In genomic region chr20:8250539-8251200, GRCh38 we compare ENCODE assay signal across 1 cellular context.
TF ChIP-seq lines count a peak whose summit lies in the region.

No MANE protein-coding gene starts in this region.

TF ChIP-seq in HepG2, 621 proteins besides CTCF, POLR2A, EP300 and RAD21 (continued from another document and continues in another):
- peak; percentile 24 for TF ChIP-seq ZBTB43 (CRISPR knock-in tag; conservative IDR thresholded peaks at IDR 0.05)
- no peak for TF ChIP-seq ETV6 (CRISPR knock-in tag; conservative IDR thresholded peaks at IDR 0.05)
- TF ChIP-seq SCMH1 (CRISPR knock-in tag; IDR thresholded peaks at IDR 0.05; ENCODE audit: borderline replicate concordance): no peak
- TF ChIP-seq XBP1 (CRISPR knock-in tag; IDR thresholded peaks at IDR 0.05): no peak
- TF ChIP-seq ZNF7 (CRISPR knock-in tag; IDR thresholded peaks at IDR 0.05): no peak; the same call in 1 of the 2 replicates
- TF ChIP-seq GFI1 (CRISPR knock-in tag; IDR thresholded peaks at IDR 0.05; ENCODE audit: borderline replicate concordance): peak; percentile 82
- peak; percentile 60; the same call in 1 of the 2 replicates for TF ChIP-seq ZNF607 (CRISPR knock-in tag; IDR thresholded peaks at IDR 0.05; ENCODE audit: borderline replicate concordance)
- 0 out of 2 replicates have a peak, but pooled peaks have one; percentile 21 for TF ChIP-seq TOPORS (CRISPR knock-in tag; IDR thresholded peaks at IDR 0.05)
- TF ChIP-seq ZNF749 (CRISPR knock-in tag; IDR thresholded peaks at IDR 0.05; ENCODE audit: borderline replicate concordance): no peak; the same call in 1 of the 2 replicates
- 0 out of 2 replicates have a peak, but pooled peaks have one; percentile 50 for TF ChIP-seq ZNF770 (CRISPR knock-in tag; IDR thresholded peaks at IDR 0.05)
- no peak; the same call in 1 of the 2 replicates for TF ChIP-seq GMEB2 (CRISPR knock-in tag; IDR thresholded peaks at IDR 0.05; ENCODE audit: low read depth)
- TF ChIP-seq ZNF431 (CRISPR knock-in tag; IDR thresholded peaks at IDR 0.05; ENCODE audit: borderline replicate concordance, low read depth): peak; percentile 41; the same call in 1 of the 2 replicates
- TF ChIP-seq CENPBD1 (CRISPR knock-in tag; IDR thresholded peaks at IDR 0.05; ENCODE audit: borderline replicate concordance, low read depth): no peak
- no peak for TF ChIP-seq ZNF235 (CRISPR knock-in tag; IDR thresholded peaks at IDR 0.05; ENCODE audit: borderline replicate concordance)
- no peak for TF ChIP-seq ZNF589 (CRISPR knock-in tag; conservative IDR thresholded peaks at IDR 0.05)
- TF ChIP-seq ATF7-NPFF (CRISPR knock-in tag; IDR thresholded peaks at IDR 0.05; ENCODE audit: low read depth): no peak
- no peak for TF ChIP-seq ZBTB26 (CRISPR knock-in tag; IDR thresholded peaks at IDR 0.05; ENCODE audit: borderline replicate concordance)
- TF ChIP-seq KLF12 (CRISPR knock-in tag; IDR thresholded peaks at IDR 0.05; ENCODE audit: borderline replicate concordance): no peak
- no peak for TF ChIP-seq FLYWCH1 (CRISPR knock-in tag; IDR thresholded peaks at IDR 0.05)
- TF ChIP-seq BCL6 (CRISPR knock-in tag; IDR thresholded peaks at IDR 0.05): peak; percentile 96
- no peak for TF ChIP-seq THAP9 (CRISPR knock-in tag; IDR thresholded peaks at IDR 0.05; ENCODE audit: borderline replicate concordance)
- no peak for TF ChIP-seq MYNN (CRISPR knock-in tag; IDR thresholded peaks at IDR 0.05; ENCODE audit: low read depth)
- TF ChIP-seq USF2 (IDR thresholded peaks at IDR 0.05; ENCODE audit: low read depth, low read length): no peak
- TF ChIP-seq USF2 (CRISPR knock-in tag; IDR thresholded peaks at IDR 0.05; ENCODE audit: borderline replicate concordance): no peak
- no peak for TF ChIP-seq ZNF850 (CRISPR knock-in tag; conservative IDR thresholded peaks at IDR 0.05)
- TF ChIP-seq PLSCR1 (CRISPR knock-in tag; IDR thresholded peaks at IDR 0.05; ENCODE audit: borderline replicate concordance): no peak
- no peak for TF ChIP-seq ZNF333 (CRISPR knock-in tag; IDR thresholded peaks at IDR 0.05; ENCODE audit: borderline replicate concordance)
- TF ChIP-seq NFKBIZ (CRISPR knock-in tag; IDR thresholded peaks at IDR 0.05): peak; percentile 88; the same call in 1 of the 2 replicates
- TF ChIP-seq DNMT3B (CRISPR knock-in tag; conservative IDR thresholded peaks at IDR 0.05): peak; percentile 18; the same call in 1 of the 2 replicates
- no peak for TF ChIP-seq ZNF577 (CRISPR knock-in tag; IDR thresholded peaks at IDR 0.05; ENCODE audit: borderline replicate concordance, low read depth)
- peak; percentile 98 for TF ChIP-seq HMG20B (CRISPR knock-in tag; conservative IDR thresholded peaks at IDR 0.05)
- peak; percentile 96 for TF ChIP-seq MIER3 (CRISPR knock-in tag; IDR thresholded peaks at IDR 0.05; ENCODE audit: borderline replicate concordance)
- TF ChIP-seq ZNF101 (CRISPR knock-in tag; IDR thresholded peaks at IDR 0.05; ENCODE audit: borderline replicate concordance, low read depth): no peak
- peak; percentile 49; the same call in 1 of the 2 replicates for TF ChIP-seq ZNF335 (CRISPR knock-in tag; IDR thresholded peaks at IDR 0.05)
- peak; percentile 88; the same call in 1 of the 2 replicates for TF ChIP-seq ZSCAN29 (CRISPR knock-in tag; conservative IDR thresholded peaks at IDR 0.05)
- TF ChIP-seq GLMP (CRISPR knock-in tag; IDR thresholded peaks at IDR 0.05; ENCODE audit: borderline replicate concordance): no peak
- TF ChIP-seq REST (IDR thresholded peaks at IDR 0.05; ENCODE audit: borderline replicate concordance in 1 of 2, low read depth in 1 of 2, low read length in 2 of 2): peak in 1 of 2 experiments; percentile 75; a peak in 1 of 4 replicates
- TF ChIP-seq PHF21A (CRISPR knock-in tag; IDR thresholded peaks at IDR 0.05): peak; percentile 96
- TF ChIP-seq SP1 (IDR thresholded peaks at IDR 0.05): no peak
- TF ChIP-seq SP1 (CRISPR knock-in tag; IDR thresholded peaks at IDR 0.05): no peak
- no peak for TF ChIP-seq ZNF562 (CRISPR knock-in tag; IDR thresholded peaks at IDR 0.05; ENCODE audit: borderline replicate concordance)
- no peak for TF ChIP-seq PRMT3 (CRISPR knock-in tag; IDR thresholded peaks at IDR 0.05; ENCODE audit: borderline replicate concordance, low read depth)
- TF ChIP-seq ZFP36L1 (CRISPR knock-in tag; IDR thresholded peaks at IDR 0.05): peak; percentile 72; the same call in 1 of the 2 replicates
- no peak for TF ChIP-seq ZSCAN21 (CRISPR knock-in tag; IDR thresholded peaks at IDR 0.05; ENCODE audit: borderline replicate concordance)
- no peak for TF ChIP-seq ZNF576 (CRISPR knock-in tag; IDR thresholded peaks at IDR 0.05)
